ENCODE assay signal across 31 cellular contexts in genomic region chr21:38924954-38925353, GRCh38.
DNase-seq lines count a peak whose midpoint lies in the region; FAIRE-seq and TF ChIP-seq lines count a peak whose summit lies in the region.
"Had no signal": no experiment of that assay in that cellular context is flagged by ENCODE, and none has a peak within 500 bp of the region (broad histone marks: within the 10 kb centered on the region; RNA-seq: fewer than 3 reads in every experiment).

No MANE protein-coding gene starts in this region.

- no peak overlapping the region for H3K56ac ChIP-seq in H1 (replicated peaks; ENCODE audit: insufficient read length, low read depth, low read length)

- H3K79me1 ChIP-seq in H1 (ENCODE audit: low read depth, low read length) (no peaks in the 10 kb centered on the region), trophoblast cell (ENCODE audit: low read length) (no peaks in the 10 kb centered on the region)

- peaks cover 24% of the 10 kb centered on the region for H3K9me3 Mint-ChIP-seq in activated CD4-positive, alpha-beta T cell treated with anti-CD3 and anti-CD28 coated beads, Interleukin-2, amount 10 ng/mL, durations not matched to agents 24 days and 14 days

- H3K9ac ChIP-seq in mammary epithelial cell (ENCODE audit: insufficient read depth, low read length) (no peak overlapping the region), H1 (replicated peaks in 1 of 4; ENCODE audit: extremely low read depth in 1 of 4, low read depth in 3 of 4, low read length in 3 of 4) (no peak overlapping the region), trophoblast cell (ENCODE audit: low read length) (no peak overlapping the region)

- TF ChIP-seq POLR2A in breast epithelium (IDR thresholded peaks at IDR 0.05) = no peak
- no peak for TF ChIP-seq POLR2A in H1 (IDR thresholded peaks at IDR 0.05; ENCODE audit: control extremely low read depth in 1 of 2, low read depth in 2 of 2, low read length in 2 of 2)
- TF ChIP-seq POLR2A in transverse colon (IDR thresholded peaks at IDR 0.05) = no peak
- no peak for TF ChIP-seq POLR2A in suprapubic skin (IDR thresholded peaks at IDR 0.05)

- H3K4me1 ChIP-seq in breast epithelium (peaks cover 10 to 11% of the 10 kb centered on the region in 2 donors), mammary epithelial cell (ENCODE audit: insufficient read depth, low read length) (peaks cover 15% of the 10 kb centered on the region), H1 (replicated peaks in 1 of 4; ENCODE audit: control insufficient read depth in 3 of 4, insufficient read depth in 4 of 4, low read length in 3 of 4) (no peaks in the 10 kb centered on the region; a peak in 1 of 7 replicates), trophoblast cell (ENCODE audit: control insufficient read depth in 1 of 2, insufficient read depth in 2 of 2, low read length in 2 of 2) (peaks cover 4% of the 10 kb centered on the region in 2 experiments), transverse colon (peaks cover 19 to 30% (median 24%) of the 10 kb centered on the region in 4 donors), suprapubic skin (peaks cover 31% of the 10 kb centered on the region)
- H3K4me1 ChIP-seq: SJCRH30 had no signal

- no peak overlapping the region for H3K4ac ChIP-seq in H1 (replicated peaks; ENCODE audit: insufficient read length, low read depth, low read length)
- H3K4ac ChIP-seq in trophoblast cell (ENCODE audit: low read depth, low read length) = no peak overlapping the region

- H3K23me2 ChIP-seq in H1 (ENCODE audit: low read depth, low read length) = no peaks in the 10 kb centered on the region

- H3K27ac ChIP-seq in breast epithelium = peak overlapping the region; percentile 75 to 85
- H3K27ac ChIP-seq in mammary epithelial cell (ENCODE audit: insufficient read depth, low read depth, low read length) = no peak overlapping the region
- no peak overlapping the region for H3K27ac ChIP-seq in H1 (ENCODE audit: low read depth, low read length)
- H3K27ac ChIP-seq in trophoblast cell (ENCODE audit: low read depth, low read length) = no peak overlapping the region
- peak overlapping the region; percentile 71 to 78 (median 76) for H3K27ac ChIP-seq in transverse colon
- H3K27ac ChIP-seq in suprapubic skin = no peak overlapping the region
- H3K27ac ChIP-seq: 22Rv1, SJCRH30 had no signal

- no peaks in the 10 kb centered on the region for H3K9me3 ChIP-seq in breast epithelium
- H3K9me3 ChIP-seq in mammary epithelial cell (replicated peaks; ENCODE audit: insufficient read depth, low read length) = no peaks in the 10 kb centered on the region
- 0 out of 4 replicates have a peak, but pooled peaks cover 0 to 6% of the 10 kb centered on the region in 2 experiments for H3K9me3 ChIP-seq in H1 (ENCODE audit: insufficient read depth in 2 of 2, low read depth in 1 of 2, low read length in 1 of 2)
- no peaks in the 10 kb centered on the region for H3K9me3 ChIP-seq in trophoblast cell (ENCODE audit: insufficient read depth, low read depth, low read length)
- H3K9me3 ChIP-seq in transverse colon = no peaks in the 10 kb centered on the region
- H3K9me3 ChIP-seq in suprapubic skin = no peaks in the 10 kb centered on the region
- H3K9me3 ChIP-seq: SJCRH30 had no signal

- no peak overlapping the region for H2BK20ac ChIP-seq in H1 (ENCODE audit: low read length)

- H3K27me3 ChIP-seq in breast epithelium = no peaks in the 10 kb centered on the region
- H3K27me3 ChIP-seq in mammary epithelial cell (ENCODE audit: insufficient read depth, low read length) = no peaks in the 10 kb centered on the region
- no peaks in the 10 kb centered on the region for H3K27me3 ChIP-seq in H1 (replicated peaks in 1 of 4; ENCODE audit: control insufficient read depth in 3 of 4, extremely low read depth in 1 of 4, insufficient read depth in 3 of 4, low read length in 3 of 4)
- no peaks in the 10 kb centered on the region for H3K27me3 ChIP-seq in trophoblast cell (ENCODE audit: insufficient read depth, low read length)
- H3K27me3 ChIP-seq in transverse colon = no peaks in the 10 kb centered on the region
- H3K27me3 ChIP-seq in suprapubic skin = no peaks in the 10 kb centered on the region
- H3K27me3 ChIP-seq: cardiac muscle cell, SJCRH30 had no signal

- H3K4me1 Mint-ChIP-seq in activated CD4-positive, alpha-beta T cell treated with anti-CD3 and anti-CD28 coated beads, Interleukin-2, amount 10 ng/mL, durations not matched to agents 24 days and 14 days = peaks cover 10% of the 10 kb centered on the region
- H3K4me1 Mint-ChIP-seq: WTC11 had no signal

- WGBS in mammary epithelial cell (ENCODE audit: low coverage, missing lambda C conversion rate) = 98% methylated on average over 5 of the region's 5 CpGs
- WGBS in H1 (ENCODE audit: extremely low coverage in 1 of 2, insufficient coverage in 1 of 2, insufficient read length in 1 of 2, insufficient replicate concordance in 2 of 2, low coverage in 1 of 2, low lambda C conversion rate in 2 of 2, missing lambda C conversion rate in 1 of 2), 2 experiments = 96% methylated on average over 5 of the region's 5 CpGs; no CpG with 5 or more reads in 1 of the 2 experiments
- WGBS in trophoblast cell (ENCODE audit: extremely low coverage, insufficient coverage, insufficient read length) = no CpG with 5 or more reads among the region's 5 CpGs
- WGBS in transverse colon (ENCODE audit: low coverage in 1 of 2), 2 donors = 92 to 100% methylated on average over 2 to 5 of the region's 5 CpGs
- WGBS in suprapubic skin = 95% methylated on average over 5 of the region's 5 CpGs

- no peak for TF ChIP-seq RAD21 in H1 (IDR thresholded peaks at IDR 0.05 in 1 of 2, conservative IDR thresholded peaks at IDR 0.05 in 1 of 2; ENCODE audit: low read depth in 2 of 2, low read length in 2 of 2)

- CTCF ChIA-PET in mammary epithelial cell (lab: Charles Lee; ENCODE audit: low non-redundant PET) (no interaction called here), H1 (lab: Charles Lee; ENCODE audit: partially characterized antibody) (no interaction called here)

- dilution Hi-C loops in mammary epithelial cell (cut with HindIII; ENCODE audit: low sequenced_read_pairs) = loop anchor here (5.0 kb wide), 2 partner anchors 42 to 102 kb away; no protein-coding TSS in a partner anchor

- H2BK120ac ChIP-seq in H1 (replicated peaks; ENCODE audit: low read depth, low read length) (no peak overlapping the region), trophoblast cell (ENCODE audit: insufficient read depth, low read length, poor library complexity) (no peak overlapping the region)

- POLR2A ChIA-PET in H1 (lab: Charles Lee; ENCODE audit: partially characterized antibody) = no interaction called here

- no peak overlapping the region for H3K14ac ChIP-seq in H1 (ENCODE audit: insufficient read length)
- no peak overlapping the region for H3K14ac ChIP-seq in trophoblast cell (ENCODE audit: low read length)

- H3K36me3 ChIP-seq in breast epithelium (no peaks in the 10 kb centered on the region), mammary epithelial cell (ENCODE audit: insufficient read depth, low read length) (no peaks in the 10 kb centered on the region), H1 (ENCODE audit: control insufficient read depth in 2 of 4, insufficient read depth in 4 of 4, low read length in 3 of 4) (no peaks in the 10 kb centered on the region), trophoblast cell (ENCODE audit: control insufficient read depth in 1 of 2, insufficient read depth in 2 of 2, low read length in 2 of 2) (no peaks in the 10 kb centered on the region), transverse colon (no peaks in the 10 kb centered on the region), suprapubic skin (no peaks in the 10 kb centered on the region)
- H3K36me3 ChIP-seq: cardiac muscle cell, SJCRH30 had no signal

- H2BK12ac ChIP-seq in H1 (ENCODE audit: low read depth, low read length) = no peak overlapping the region
- H2BK12ac ChIP-seq in trophoblast cell (ENCODE audit: low read length) = peak overlapping the region; percentile 26

- H2AK5ac ChIP-seq in H1 (ENCODE audit: low read depth, low read length) = no peak overlapping the region
- H2AK5ac ChIP-seq in trophoblast cell (ENCODE audit: low read length) = no peak overlapping the region

- H4K91ac ChIP-seq in H1 (replicated peaks; ENCODE audit: insufficient read length, low read length) (no peak overlapping the region), trophoblast cell (ENCODE audit: low read depth, low read length) (no peak overlapping the region)

- H4K20me1 ChIP-seq in mammary epithelial cell (ENCODE audit: insufficient read depth, low read length) = no peaks in the 10 kb centered on the region
- no peaks in the 10 kb centered on the region for H4K20me1 ChIP-seq in H1 (replicated peaks in 1 of 2; ENCODE audit: control insufficient read depth in 1 of 2, insufficient read depth in 2 of 2, low read length in 2 of 2)

- no peak overlapping the region for H4K12ac ChIP-seq in trophoblast cell (ENCODE audit: low read depth, low read length)

- no peak overlapping the region for H2AFZ ChIP-seq in mammary epithelial cell (ENCODE audit: low read depth, low read length)
- no peak overlapping the region for H2AFZ ChIP-seq in H1 (ENCODE audit: low read length)
- H2AFZ ChIP-seq in trophoblast cell (ENCODE audit: insufficient read depth, low read length, poor library complexity) = no peak overlapping the region

- in situ Hi-C loops in mammary epithelial cell (cut with MboI; ENCODE audit: low sequenced_read_pairs in 2 of 2) = no loop called here
- in situ Hi-C loops in transverse colon (cut with MboI; ENCODE audit: low pct_ligation_motif_present in 1 of 4, low pct_unique_long_range_greater_than_20kb in 1 of 4, low sequenced_read_pairs in 3 of 4) = no loop called here

- H3K27ac Mint-ChIP-seq in activated CD4-positive, alpha-beta T cell treated with anti-CD3 and anti-CD28 coated beads, Interleukin-2, amount 10 ng/mL, durations not matched to agents 24 days and 14 days = no peak overlapping the region
- H3K27ac Mint-ChIP-seq: activated CD4-positive, alpha-beta T cell treated with anti-CD3 and anti-CD28 coated beads, Interleukin-2, amount 10 ng/mL, durations not matched to agents 7 days and 5 days; activated naive CD8-positive, alpha-beta T cell; effector memory CD8-positive, alpha-beta T cell; naive thymus-derived CD8-positive, alpha-beta T cell; stimulated activated naive CD8-positive, alpha-beta T cell treated with anti-CD3 and anti-CD28 coated beads, Interleukin-15, Interleukin-2, amounts not matched to agents 100 ng/mL and 50 ng/mL, for 24 hours; WTC11 had no signal

- H3K4me2 ChIP-seq in mammary epithelial cell (ENCODE audit: insufficient read depth, low read depth, low read length) (no peak overlapping the region), H1 (ENCODE audit: insufficient read depth in 1 of 2, low read depth in 2 of 2, low read length in 2 of 2) (no peak overlapping the region), trophoblast cell (ENCODE audit: low read length) (no peak overlapping the region)

- no peak for TF ChIP-seq EP300 in H1 (IDR thresholded peaks at IDR 0.05; ENCODE audit: borderline replicate concordance in 1 of 2, low read depth in 2 of 2, low read length in 2 of 2)
- TF ChIP-seq EP300 in transverse colon (IDR thresholded peaks at IDR 0.05; ENCODE audit: low read depth) = no peak
- TF ChIP-seq EP300 in suprapubic skin (IDR thresholded peaks at IDR 0.05) = no peak

- TF ChIP-seq CTCF in breast epithelium (IDR thresholded peaks at IDR 0.05) (no peak), mammary epithelial cell (conservative IDR thresholded peaks at IDR 0.05 in 1 of 2, IDR thresholded peaks at IDR 0.05 in 1 of 2; ENCODE audit: extremely low read depth in 1 of 2, insufficient read depth in 1 of 2, low read depth in 1 of 2, low read length in 2 of 2) (no peak), H1 (IDR thresholded peaks at IDR 0.05; ENCODE audit: control extremely low read depth in 1 of 3, insufficient read depth in 1 of 3, low read depth in 1 of 3, low read length in 3 of 3) (no peak), transverse colon (IDR thresholded peaks at IDR 0.05) (no peak), suprapubic skin (IDR thresholded peaks at IDR 0.05) (no peak)

- FAIRE-seq in H1 (lab: Jason Lieb, UNC) = no peak
- FAIRE-seq: GM12878, H54 had no signal

- intact Hi-C loops in breast epithelium (cut with DNase I; ENCODE audit: low total_unique reads) = no loop called here
- intact Hi-C loops in mammary epithelial cell (cut with micrococcal nuclease) = no loop called here
- intact Hi-C loops in transverse colon (cut with DNase I; ENCODE audit: low total_unique reads) = no loop called here
- intact Hi-C loops in activated CD4-positive, alpha-beta T cell treated with anti-CD3 and anti-CD28 coated beads, Interleukin-2, amount 10 ng/mL, durations not matched to agents 24 days and 14 days (cut with micrococcal nuclease) = no loop called here

- DNase-seq in breast epithelium (ENCODE audit: low spot score in 2 of 2) = no peak
- no peak for DNase-seq in mammary epithelial cell
- DNase-seq in H1 (ENCODE audit: low read depth in 1 of 2, low spot score in 2 of 2) = no peak
- DNase-seq in trophoblast cell = no peak
- no peak for DNase-seq in transverse colon
- no peak for DNase-seq in suprapubic skin (ENCODE audit: low spot score in 2 of 2)
- DNase-seq in stimulated activated CD4-positive, alpha-beta T cell treated with anti-CD3 and anti-CD28 coated beads, Interleukin-4, amount 100 ng/mL, for 4 hours = no peak
- no peak for DNase-seq in activated CD4-positive, alpha-beta T cell treated with anti-CD3 and anti-CD28 coated beads, Interleukin-2, amount 10 ng/mL, durations not matched to agents 24 days and 14 days
- DNase-seq: activated CD4-positive, alpha-beta T cell treated with anti-CD3 and anti-CD28 coated beads, Interleukin-2, amount 10 ng/mL, durations not matched to agents 7 days and 5 days; activated effector memory CD4-positive, alpha-beta T cell treated with Interleukin-2 at 50 U/mL for 16 hours; activated T-cell treated with anti-CD3 and anti-CD28 coated beads, Interleukin-2, amount 50 U/mL, for 1 hour; cortex of kidney; effector memory CD8-positive, alpha-beta T cell; foreskin fibroblast; naive thymus-derived CD8-positive, alpha-beta T cell; NCI-H146; NCI-H2107; NCI-H345; NCI-H69; nucleus accumbens; SJCRH30; stimulated activated CD4-positive, alpha-beta T cell treated with anti-CD3 and anti-CD28 coated beads, Interleukin-1b, Interleukin-23, amount 100 ng/mL, for 48 hours; T1000 had no signal

- H3K4me3 Mint-ChIP-seq in activated CD4-positive, alpha-beta T cell treated with anti-CD3 and anti-CD28 coated beads, Interleukin-2, amount 10 ng/mL, durations not matched to agents 24 days and 14 days = no peak overlapping the region
- H3K4me3 Mint-ChIP-seq: activated CD4-positive, alpha-beta T cell treated with anti-CD3 and anti-CD28 coated beads, Interleukin-2, amount 10 ng/mL, durations not matched to agents 7 days and 5 days; activated naive CD8-positive, alpha-beta T cell; effector memory CD8-positive, alpha-beta T cell; naive thymus-derived CD8-positive, alpha-beta T cell; stimulated activated naive CD8-positive, alpha-beta T cell treated with anti-CD3 and anti-CD28 coated beads, Interleukin-15, Interleukin-2, amounts not matched to agents 100 ng/mL and 50 ng/mL, for 24 hours; type B pancreatic cell; WTC11 had no signal

- H4K8ac ChIP-seq in H1 (ENCODE audit: extremely low read depth, insufficient read depth, low read length) (peak overlapping the region; percentile 8; the same call in 1 of the 2 replicates), trophoblast cell (ENCODE audit: low read depth, low read length) (no peak overlapping the region)

- H2BK15ac ChIP-seq in H1 (ENCODE audit: low read length) = no peak overlapping the region

- H3K79me2 ChIP-seq in mammary epithelial cell (ENCODE audit: insufficient read depth, low read length) = no peaks in the 10 kb centered on the region
- H3K79me2 ChIP-seq in H1 (ENCODE audit: control insufficient read depth in 1 of 2, insufficient read depth in 2 of 2, low read length in 2 of 2) = no peaks in the 10 kb centered on the region
- H3K79me2 ChIP-seq in trophoblast cell (ENCODE audit: control insufficient read depth, insufficient read depth, low read length, poor library complexity) = no peaks in the 10 kb centered on the region

- H4K5ac ChIP-seq in H1 (ENCODE audit: insufficient read length, low read depth, low read length) = no peak overlapping the region

- H3K23ac ChIP-seq in H1 (ENCODE audit: insufficient read length) (no peak overlapping the region), trophoblast cell (ENCODE audit: low read length) (no peak overlapping the region)

- BruUV-seq in mammary epithelial cell (replicated peaks; lab: Mats Ljungman, UMichigan) = no TSS peak

- H3K36me3 Mint-ChIP-seq in activated CD4-positive, alpha-beta T cell treated with anti-CD3 and anti-CD28 coated beads, Interleukin-2, amount 10 ng/mL, durations not matched to agents 24 days and 14 days (ENCODE audit: low read depth) = no peaks in the 10 kb centered on the region
- H3K36me3 Mint-ChIP-seq: type B pancreatic cell had no signal

- H3K4me3 ChIP-seq in breast epithelium = no peak overlapping the region
- no peak overlapping the region for H3K4me3 ChIP-seq in mammary epithelial cell (replicated peaks in 1 of 3; ENCODE audit: insufficient read depth in 1 of 3, low read depth in 2 of 3, low read length in 3 of 3)
- H3K4me3 ChIP-seq in H1 (ENCODE audit: extremely low read depth in 1 of 4, insufficient read depth in 2 of 4, low read depth in 3 of 4, low read length in 4 of 4) = no peak overlapping the region
- H3K4me3 ChIP-seq in trophoblast cell (ENCODE audit: low read depth, low read length) = no peak overlapping the region
- no peak overlapping the region for H3K4me3 ChIP-seq in transverse colon
- no peak overlapping the region for H3K4me3 ChIP-seq in suprapubic skin
- H3K4me3 ChIP-seq: cardiac muscle cell, GM12878, SJCRH30 had no signal

- no peak overlapping the region for H3K18ac ChIP-seq in H1 (ENCODE audit: extremely low read depth, low read length)
- no peak overlapping the region for H3K18ac ChIP-seq in trophoblast cell (ENCODE audit: low read length)

- peaks cover 18% of the 10 kb centered on the region for H3K27me3 Mint-ChIP-seq in activated CD4-positive, alpha-beta T cell treated with anti-CD3 and anti-CD28 coated beads, Interleukin-2, amount 10 ng/mL, durations not matched to agents 24 days and 14 days
- H3K27me3 Mint-ChIP-seq: type B pancreatic cell had no signal

- H2BK5ac ChIP-seq in H1 (ENCODE audit: low read depth, low read length) (no peak overlapping the region), trophoblast cell (ENCODE audit: low read depth, low read length, poor library complexity) (no peak overlapping the region)

Comparison
In these comparisons a context has a peak if more than half of its experiments do, and no peak if none do; other contexts are left out.
1. H3K27ac ChIP-seq: peak in breast epithelium (2 of 2) and transverse colon (4 of 4); none in mammary epithelial cell (single experiment), H1 (single experiment), trophoblast cell (single experiment) and suprapubic skin (single experiment).